In genomic region chr9:129752915-129753724, GRCh38 we compare ENCODE assay signal across 9 cellular contexts. TPM values are rescaled to one million over a fixed set of nuclear protein-coding genes. Genes with fewer than 3 reads are reported as not detected.
A peak's percentile ranks its signal among the peaks of the same experiment; 100 is the strongest.
DNase-seq lines count a peak whose midpoint lies in the region; ATAC-seq lines count a peak whose summit lies in the region.
"Had no signal": no experiment of that assay in that cellular context is flagged by ENCODE, and none has a peak within 500 bp of the region (broad histone marks: within the 10 kb centered on the region; RNA-seq: fewer than 3 reads in every experiment).

PTGES (minus strand) TSS chr9:129753042; CDS start chr9:129753012, 30 bp downstream.

- WGBS in mesenchymal stem cell, result 34% methylated on average over 19 of the region's 22 CpGs

- H2BK5ac ChIP-seq in mesenchymal stem cell (ENCODE audit: low read depth, low read length, poor library complexity, severe bottlenecking), result no peak within 1 kb of the TSS

- H2AFZ ChIP-seq in mesenchymal stem cell (ENCODE audit: low read depth, low read length), result peak within 1 kb of the TSS; percentile 36

- peak within 1 kb of the TSS; percentile 81 to 87 for H3K4ac ChIP-seq in mesenchymal stem cell (ENCODE audit: low read depth in 1 of 2, low read length in 2 of 2)

- H2BK12ac ChIP-seq in mesenchymal stem cell (ENCODE audit: low read length in 2 of 2), result peak within 1 kb of the TSS; percentile 99

- H3K9me3 ChIP-seq in mesenchymal stem cell (ENCODE audit: control insufficient read depth, low read length), result no peaks in the 10 kb centered on the region

- H2BK120ac ChIP-seq in mesenchymal stem cell (ENCODE audit: low read depth, low read length), result peak within 1 kb of the TSS; percentile 78

- H3K9ac ChIP-seq in mesenchymal stem cell (ENCODE audit: low read length), result peak within 1 kb of the TSS; percentile 92

- peak within 1 kb of the TSS; percentile 56 for H3K4me2 ChIP-seq in mesenchymal stem cell (ENCODE audit: low read length, poor library complexity, severe bottlenecking)

- no peaks in the 10 kb centered on the region for H3K79me1 ChIP-seq in mesenchymal stem cell (replicated peaks; ENCODE audit: low read length, poor library complexity, severe bottlenecking)

- DNase-seq in DMS 273 (lab: John Stamatoyannopoulos, UW; ENCODE audit: unreplicated experiment), result peak; percentile 73
- peak; percentile 11 for DNase-seq in NCI-H128 (lab: John Stamatoyannopoulos, UW; ENCODE audit: unreplicated experiment)
- peak; percentile 50 to 56 for DNase-seq in activated CD4-positive, alpha-beta T cell treated with anti-CD3 and anti-CD28 coated beads, Interleukin-2, amount 50 U/mL, for 4 hours
- peak; percentile 87 for DNase-seq in ecto neural progenitor cell (ENCODE audit: low spot score)
- DNase-seq in mesenchymal stem cell, result peak; percentile 92
- DNase-seq in stimulated activated CD8-positive, alpha-beta memory T cell treated with anti-CD3 and anti-CD28 coated beads, Interleukin-15, amount 100 ng/mL, for 1 hour (ENCODE audit: low read depth), result peak; percentile 20

- peak within 1 kb of the TSS; percentile 89 for H4K8ac ChIP-seq in mesenchymal stem cell (ENCODE audit: low read length)

- peak within 1 kb of the TSS; percentile 41 to 90 for H3K23ac ChIP-seq in mesenchymal stem cell (ENCODE audit: low read length in 2 of 2)

- peak within 1 kb of the TSS; percentile 97 for H4K91ac ChIP-seq in mesenchymal stem cell (ENCODE audit: low read length)

- peak within 1 kb of the TSS; percentile 95 for H2BK15ac ChIP-seq in mesenchymal stem cell (ENCODE audit: low read depth, poor library complexity, severe bottlenecking)

- peaks cover 0 to 28% of the 10 kb centered on the region in 2 experiments for H3K27me3 ChIP-seq in mesenchymal stem cell (ENCODE audit: control insufficient read depth in 1 of 2, insufficient read depth in 1 of 2, low read length in 2 of 2)

- peaks cover 0 to 16% of the 10 kb centered on the region in 2 experiments for H3K36me3 ChIP-seq in mesenchymal stem cell (ENCODE audit: control insufficient read depth in 1 of 2, insufficient read depth in 2 of 2, low read depth in 1 of 2, low read length in 2 of 2)

- H2AK5ac ChIP-seq in mesenchymal stem cell (ENCODE audit: low read length, severe bottlenecking), result no peak within 1 kb of the TSS

- peaks cover 19% of the 10 kb centered on the region for H3K4me1 ChIP-seq in mesenchymal stem cell (ENCODE audit: control insufficient read depth, insufficient read depth, low read depth, low read length)

- peak within 1 kb of the TSS; percentile 90 to 96 for H3K18ac ChIP-seq in mesenchymal stem cell (ENCODE audit: low read depth in 1 of 2, low read length in 2 of 2)

- H3K14ac ChIP-seq in mesenchymal stem cell (ENCODE audit: low read length in 2 of 2), result peak within 1 kb of the TSS in 1 of 2 experiments; percentile 94

- peak within 1 kb of the TSS; percentile 9 to 91 for H3K4me3 ChIP-seq in mesenchymal stem cell (ENCODE audit: insufficient read depth in 1 of 2, low read depth in 1 of 2, low read length in 2 of 2)

- no peak within 1 kb of the TSS for H3K27ac ChIP-seq in mesenchymal stem cell (ENCODE audit: low read length, poor library complexity, severe bottlenecking)

- ATAC-seq in GM21447 (IDR thresholded peaks at IDR 0.05; ENCODE audit: unreplicated experiment), result no peak
- ATAC-seq in HG02885 (IDR thresholded peaks at IDR 0.05; ENCODE audit: poor library complexity, unreplicated experiment), result no peak

RNA-seq across cellular contexts. Expression of gene PTGES, which starts in this region (rescaled TPM):
- 9.1 TPM for polyA plus RNA-seq in mesenchymal stem cell (2013, experiment 1 of 2)
- 8.7 TPM for polyA plus RNA-seq in mesenchymal stem cell (2013, experiment 2 of 2)
- polyA plus RNA-seq: IgD-negative memory B cell had no signal

Comparison
In these comparisons a context has a peak if more than half of its experiments do, and no peak if none do; other contexts are left out.
1. DNase-seq: peak in every context shown above with its lines; median percentile 92 in mesenchymal stem cell; 87 in ecto neural progenitor cell; 73 in DMS 273; 53 in activated CD4-positive, alpha-beta T cell treated with anti-CD3 and anti-CD28 coated beads, Interleukin-2, amount 50 U/mL, for 4 hours; 20 in stimulated activated CD8-positive, alpha-beta memory T cell treated with anti-CD3 and anti-CD28 coated beads, Interleukin-15, amount 100 ng/mL, for 1 hour; 11 in NCI-H128.